Comparison of ENCODE assay signal across 8 cellular contexts in the genomic region with DNA sequence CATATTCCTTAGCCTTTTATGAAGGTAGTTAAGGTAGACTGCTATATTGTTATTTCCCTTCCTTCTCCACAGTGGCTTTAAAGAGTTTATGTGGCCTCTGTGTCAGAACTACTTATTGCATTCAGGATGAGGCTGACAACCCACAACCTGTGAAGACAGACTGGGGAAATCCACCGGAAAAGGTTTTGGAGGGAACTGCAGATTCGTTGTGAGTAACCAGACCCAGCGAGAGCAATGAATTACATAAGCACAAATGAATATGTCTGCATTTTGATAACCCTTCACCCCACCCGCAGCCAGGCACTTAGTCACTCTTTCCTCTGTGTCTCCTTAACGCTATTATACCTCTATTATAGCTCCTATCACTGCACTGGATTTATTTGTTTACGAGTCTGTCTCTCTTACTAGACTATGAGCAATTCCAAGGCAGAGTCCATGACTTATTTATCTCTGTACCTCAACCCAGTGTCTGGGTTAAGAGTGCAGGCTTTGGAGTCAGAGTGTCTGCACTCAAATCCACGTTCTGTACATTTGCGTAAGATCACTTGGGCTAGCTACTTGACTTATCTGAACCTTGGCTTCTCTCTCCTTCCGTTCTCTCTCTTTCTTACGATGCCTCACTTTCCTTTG. TPM values are rescaled to one million over a fixed set of nuclear protein-coding genes. Genes with fewer than 3 reads are reported as not detected.
DNase-seq lines count a peak whose midpoint lies in the region; ATAC-seq and FAIRE-seq lines count a peak whose summit lies in the region.

No MANE protein-coding gene starts in this region.

- DNase-seq in HTR-8/SVneo (ENCODE audit: insufficient read length, low spot score) (no peak), dermis microvascular lymphatic vessel endothelial cell (ENCODE audit: low read depth in 2 of 2) (peak; percentile 80 to 99), NCI-H2171 (lab: John Stamatoyannopoulos, UW) (no peak), NCI-H1092 (lab: John Stamatoyannopoulos, UW) (no peak), GM19239 (ENCODE audit: insufficient read length, low spot score) (no peak)
- peak; percentile 65 for DNase-seq in activated CD4-positive, CD25-positive, alpha-beta regulatory T cell treated with anti-CD3 and anti-CD28 coated beads, Interleukin-2, amount 50 U/mL, for 16 hours (ENCODE audit: low read depth, low spot score)
- peak; percentile 59 to 77 for DNase-seq in stimulated activated CD4-positive, alpha-beta T cell treated with anti-CD3 and anti-CD28 coated beads, Interleukin-2, amount 100 ng/mL, for 24 hours

- peak; percentile 39 for ATAC-seq in GM19351 (IDR thresholded peaks at IDR 0.05; ENCODE audit: unreplicated experiment)

- FAIRE-seq in HTR-8/SVneo (lab: Jason Lieb, UNC) (peak; percentile 38), GM19239 (lab: Jason Lieb, UNC) (no peak)

RNA-seq across cellular contexts. Expression of gene KCTD16, which starts 19.2 kb away (rescaled TPM):
- under 0.01 TPM in 2 replicates for total RNA-seq in dermis microvascular lymphatic vessel endothelial cell

RNA-seq across cellular contexts. Expression of gene YIPF5, which starts 19.5 kb away (rescaled TPM):
- 45.6 and 62.2 TPM in 2 replicates for total RNA-seq in dermis microvascular lymphatic vessel endothelial cell

Comparison
In these comparisons a context has a peak if more than half of its experiments do, and no peak if none do; other contexts are left out.
1. DNase-seq: peak in activated CD4-positive, CD25-positive, alpha-beta regulatory T cell treated with anti-CD3 and anti-CD28 coated beads, Interleukin-2, amount 50 U/mL, for 16 hours (single experiment), dermis microvascular lymphatic vessel endothelial cell (2 of 2) and stimulated activated CD4-positive, alpha-beta T cell treated with anti-CD3 and anti-CD28 coated beads, Interleukin-2, amount 100 ng/mL, for 24 hours (2 of 2); none in HTR-8/SVneo (single experiment), NCI-H2171 (single experiment), NCI-H1092 (single experiment) and GM19239 (single experiment).